8 cellular contexts compared by ENCODE assay signal in genomic region chr1:17053685-17054410, GRCh38. TPM values are rescaled to one million over a fixed set of nuclear protein-coding genes. Genes with fewer than 3 reads are reported as not detected.
A peak's percentile ranks its signal among the peaks of the same experiment; 100 is the strongest.
DNase-seq lines count a peak whose midpoint lies in the region; ATAC-seq, FAIRE-seq and TF ChIP-seq lines count a peak whose summit lies in the region.

Gene SDHB (minus strand): TSS chr1:17054032. CDS start chr1:17054019, 13 bp downstream.

- H3K9me3 Mint-ChIP-seq in T-helper 2 cell treated with Interferon-gamma antibody and Interleukin-4, amounts not matched to agents 5 μg/mL and 100 μg/mL, for 36 hours: no peaks in the 10 kb centered on the region

- H3K4me3 ChIP-seq in ascending aorta (peak within 1 kb of the TSS; percentile 82 to 91), right atrium auricular region (peak within 1 kb of the TSS; percentile 79 to 90), psoas muscle (peak within 1 kb of the TSS; percentile 93)

- H3K27ac ChIP-seq in ascending aorta (peak within 1 kb of the TSS; percentile 73 to 84), right atrium auricular region (peak within 1 kb of the TSS; percentile 84 to 92), psoas muscle (peak within 1 kb of the TSS; percentile 94)

- peak within 1 kb of the TSS; percentile 100 for H3K4me3 Mint-ChIP-seq in T-helper 2 cell treated with Interferon-gamma antibody and Interleukin-4, amounts not matched to agents 5 μg/mL and 100 μg/mL, for 36 hours

- ATAC-seq in GM18502 (IDR thresholded peaks at IDR 0.05; ENCODE audit: poor library complexity, unreplicated experiment) (peak; percentile 98), HG02970 (IDR thresholded peaks at IDR 0.05; ENCODE audit: low FRiP score, unreplicated experiment) (peak; percentile 96), psoas muscle (peak; percentile 97 to 99 (median 97))

- DNase-seq in NCI-H1930 (lab: John Stamatoyannopoulos, UW) (peak; percentile 96 to 98), ascending aorta (ENCODE audit: low spot score in 2 of 2) (peak; percentile 93 to 99), right atrium auricular region (ENCODE audit: low spot score) (peak; percentile 99), psoas muscle (peak; percentile 98 to 99), urothelium cell line (ENCODE audit: low spot score) (peak; percentile 98)
- DNase-seq in T-helper 2 cell treated with Interferon-gamma antibody and Interleukin-4, amounts not matched to agents 5 μg/mL and 100 μg/mL, for 36 hours (ENCODE audit: low spot score): peak; percentile 99

- 0% methylated on average over 39 to 44 of the region's 44 CpGs for WGBS in psoas muscle, 3 donors

- H3K36me3 Mint-ChIP-seq in T-helper 2 cell treated with Interferon-gamma antibody and Interleukin-4, amounts not matched to agents 5 μg/mL and 100 μg/mL, for 36 hours (ENCODE audit: low read depth): peaks cover 10% of the 10 kb centered on the region

- H3K27ac Mint-ChIP-seq in T-helper 2 cell treated with Interferon-gamma antibody and Interleukin-4, amounts not matched to agents 5 μg/mL and 100 μg/mL, for 36 hours: peak within 1 kb of the TSS; percentile 98

- H3K36me3 ChIP-seq in ascending aorta (peaks cover 0 to 18% of the 10 kb centered on the region in 2 donors), right atrium auricular region (peaks cover 11% of the 10 kb centered on the region), psoas muscle (ENCODE audit: insufficient read depth in 1 of 2, low read depth in 1 of 2) (peaks cover 3 to 23% of the 10 kb centered on the region in 2 donors)

- H3K4me1 ChIP-seq in ascending aorta: peaks cover 4 to 17% of the 10 kb centered on the region in 2 donors
- peaks cover 0 to 23% of the 10 kb centered on the region in 2 donors for H3K4me1 ChIP-seq in right atrium auricular region
- peaks cover 15% of the 10 kb centered on the region for H3K4me1 ChIP-seq in psoas muscle

- intact Hi-C loops in ascending aorta (cut with DNase I) (loop anchor here (2.0 to 10.0 kb wide), 3 partner anchors 41 to 581 kb away; no protein-coding TSS in a partner anchor), psoas muscle (cut with DNase I) (loop anchor here in 1 of 2 donors (5.0 kb wide), 1 partner anchor 37 kb away; no protein-coding TSS in a partner anchor)

- H3K27me3 Mint-ChIP-seq in T-helper 2 cell treated with Interferon-gamma antibody and Interleukin-4, amounts not matched to agents 5 μg/mL and 100 μg/mL, for 36 hours (ENCODE audit: low read depth): peaks cover 4% of the 10 kb centered on the region

- TF ChIP-seq CTCF in ascending aorta (IDR thresholded peaks at IDR 0.05) (no peak), right atrium auricular region (IDR thresholded peaks at IDR 0.05) (no peak), psoas muscle (IDR thresholded peaks at IDR 0.05) (no peak)

- H3K27me3 ChIP-seq in ascending aorta: no peaks in the 10 kb centered on the region
- no peaks in the 10 kb centered on the region for H3K27me3 ChIP-seq in right atrium auricular region
- H3K27me3 ChIP-seq in psoas muscle (ENCODE audit: insufficient read depth in 3 of 3, low read length in 2 of 3): no peaks in the 10 kb centered on the region

- peak; percentile 93 for FAIRE-seq in urothelium cell line (lab: Jason Lieb, UNC)

- H3K9me3 ChIP-seq in ascending aorta (no peaks in the 10 kb centered on the region), right atrium auricular region (no peaks in the 10 kb centered on the region), psoas muscle (no peaks in the 10 kb centered on the region)

- H3K4me1 Mint-ChIP-seq in T-helper 2 cell treated with Interferon-gamma antibody and Interleukin-4, amounts not matched to agents 5 μg/mL and 100 μg/mL, for 36 hours (ENCODE audit: low read depth): peaks cover 15% of the 10 kb centered on the region

RNA-seq across cellular contexts. Expression of gene SDHB, which starts in this region (rescaled TPM):
- total RNA-seq in ascending aorta (112 TPM), right atrium auricular region (100 to 1,000 TPM; 240 to 528 TPM), psoas muscle (100 to 1,000 TPM; 190 to 319 (median 208) TPM)
- 100 to 1,000 TPM; 266 to 452 (median 280) TPM for polyA plus RNA-seq in psoas muscle

Comparison
In these comparisons a context has a peak if more than half of its experiments do, and no peak if none do; other contexts are left out.
1. Peak in every context shown above with its lines: DNase-seq, ATAC-seq, H3K4me3 ChIP-seq and H3K27ac ChIP-seq.